Comparison of ENCODE assay signal across 15 cellular contexts in the genomic region with DNA sequence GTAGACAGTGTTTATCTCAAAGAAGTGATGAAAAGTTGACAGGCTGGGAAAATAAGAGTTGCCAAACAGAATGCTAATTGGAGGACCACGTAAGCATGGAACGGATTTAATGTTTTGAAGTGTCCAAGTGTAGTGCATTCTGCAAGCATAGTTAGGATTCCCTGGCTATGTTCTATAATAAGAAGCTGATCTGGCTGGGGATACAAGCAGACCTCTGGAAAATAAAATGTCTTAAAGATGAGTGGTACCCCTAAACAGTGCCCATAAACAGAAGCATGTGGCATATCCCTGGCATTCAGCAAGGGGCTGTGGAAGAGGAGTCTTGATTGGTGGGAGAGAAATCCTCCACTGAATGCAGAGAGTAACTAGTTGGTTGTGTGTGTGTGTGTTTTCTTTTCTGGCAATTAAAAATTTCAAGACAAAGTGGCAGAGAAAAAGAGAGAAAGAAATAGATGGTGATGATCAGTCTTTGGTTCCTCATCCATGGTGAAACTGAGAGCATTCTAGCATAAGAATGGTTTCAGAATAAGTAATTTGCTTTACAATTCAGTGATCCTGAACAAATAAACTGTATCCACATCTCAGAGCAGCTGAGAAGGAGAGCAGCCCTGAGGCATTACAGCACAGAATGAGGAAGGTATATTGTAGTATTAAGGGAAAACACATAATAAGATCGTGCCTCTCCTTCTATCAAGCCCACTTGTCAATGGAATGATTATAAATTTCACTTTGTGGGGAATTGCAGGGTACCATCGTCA. TPM values are rescaled to one million over a fixed set of nuclear protein-coding genes. Genes with fewer than 3 reads are reported as not detected.
DNase-seq lines count a peak whose midpoint lies in the region; ATAC-seq and TF ChIP-seq lines count a peak whose summit lies in the region.
"Had no signal": no experiment of that assay in that cellular context is flagged by ENCODE, and none has a peak within 500 bp of the region (broad histone marks: within the 10 kb centered on the region; RNA-seq: fewer than 3 reads in every experiment).

No MANE protein-coding gene starts in this region.

- no peak overlapping the region for H3K27ac Mint-ChIP-seq in effector memory CD8-positive, alpha-beta T cell
- H3K27ac Mint-ChIP-seq: stimulated activated effector memory CD8-positive, alpha-beta T cell treated with anti-CD3 and anti-CD28 coated beads, Interleukin-12 subunit alpha, Interleukin-12 subunit beta, amount 100 ng/mL, for 72 hours; T-helper 2 cell treated with Interferon-gamma antibody and Interleukin-4, amounts not matched to agents 5 μg/mL and 100 μg/mL, for 36 hours had no signal

- H3K4me3 Mint-ChIP-seq in effector memory CD8-positive, alpha-beta T cell = no peak overlapping the region
- H3K4me3 Mint-ChIP-seq: stimulated activated effector memory CD8-positive, alpha-beta T cell treated with anti-CD3 and anti-CD28 coated beads, Interleukin-12 subunit alpha, Interleukin-12 subunit beta, amount 100 ng/mL, for 72 hours; T-helper 2 cell treated with Interferon-gamma antibody and Interleukin-4, amounts not matched to agents 5 μg/mL and 100 μg/mL, for 36 hours had no signal

- H3K36me3 ChIP-seq in BE2C = no peaks in the 10 kb centered on the region

- peak; percentile 14 for DNase-seq in GM13976 (ENCODE audit: low spot score)
- no peak for DNase-seq in NCI-H2171 (lab: John Stamatoyannopoulos, UW)
- no peak for DNase-seq in activated CD4-positive, alpha-beta T cell treated with anti-CD3 and anti-CD28 coated beads for 1 hour
- no peak for DNase-seq in BE2C
- DNase-seq in effector memory CD8-positive, alpha-beta T cell = no peak
- DNase-seq: effector CD8-positive, alpha-beta T cell; KBM-7; NCI-H146; NCI-H526; psoas muscle had no signal

- peaks cover 0 to 10% of the 10 kb centered on the region in 2 donors for H3K9me3 Mint-ChIP-seq in effector memory CD8-positive, alpha-beta T cell
- H3K9me3 Mint-ChIP-seq: T-helper 2 cell treated with Interferon-gamma antibody and Interleukin-4, amounts not matched to agents 5 μg/mL and 100 μg/mL, for 36 hours had no signal

- no peaks in the 10 kb centered on the region for H3K36me3 Mint-ChIP-seq in effector memory CD8-positive, alpha-beta T cell (ENCODE audit: insufficient read depth)
- H3K36me3 Mint-ChIP-seq: stimulated activated effector memory CD8-positive, alpha-beta T cell treated with anti-CD3 and anti-CD28 coated beads, Interleukin-12 subunit alpha, Interleukin-12 subunit beta, amount 100 ng/mL, for 72 hours had no signal

- H3K9me3 ChIP-seq in BE2C = no peaks in the 10 kb centered on the region
- H3K9me3 ChIP-seq: psoas muscle had no signal

- no peaks in the 10 kb centered on the region for H3K27me3 Mint-ChIP-seq in effector memory CD8-positive, alpha-beta T cell

- peak; percentile 85 for ATAC-seq in GM19468 (IDR thresholded peaks at IDR 0.05; ENCODE audit: extremely low read depth, unreplicated experiment)
- peak; percentile 97 for ATAC-seq in HG02938 (IDR thresholded peaks at IDR 0.05; ENCODE audit: unreplicated experiment)
- ATAC-seq in HG03575 (IDR thresholded peaks at IDR 0.05; ENCODE audit: extremely low read depth, insufficient number of reproducible peaks, low FRiP score, unreplicated experiment) = peak; percentile 61
- no peak for ATAC-seq in effector memory CD8-positive, alpha-beta T cell (replicated peaks)
- ATAC-seq: psoas muscle; stimulated activated effector memory CD8-positive, alpha-beta T cell treated with anti-CD3 and anti-CD28 coated beads, Interleukin-12 subunit alpha, Interleukin-12 subunit beta, amount 100 ng/mL, for 72 hours had no signal

- no peaks in the 10 kb centered on the region for H3K27me3 ChIP-seq in BE2C

- H3K4me1 Mint-ChIP-seq in effector memory CD8-positive, alpha-beta T cell (ENCODE audit: low read depth in 2 of 2) = no peaks in the 10 kb centered on the region
- H3K4me1 Mint-ChIP-seq: stimulated activated effector memory CD8-positive, alpha-beta T cell treated with anti-CD3 and anti-CD28 coated beads, Interleukin-12 subunit alpha, Interleukin-12 subunit beta, amount 100 ng/mL, for 72 hours had no signal

- no peaks in the 10 kb centered on the region for H3K4me1 ChIP-seq in BE2C
- H3K4me1 ChIP-seq: psoas muscle had no signal

- in situ Hi-C loops in GM13976 (cut with MboI; ENCODE audit: low sequenced_read_pairs, unreplicated experiment) = no loop called here

- no peak for TF ChIP-seq CTCF in GM13976 (IDR thresholded peaks at IDR 0.05; ENCODE audit: borderline replicate concordance, control extremely low read depth, extremely low read depth, insufficient read depth, missing control alignments)
- no peak for TF ChIP-seq CTCF in BE2C (IDR thresholded peaks at IDR 0.05; ENCODE audit: low read depth, low read length)

- no peak overlapping the region for H3K4me3 ChIP-seq in BE2C (ENCODE audit: low read depth, low read length)
- H3K4me3 ChIP-seq: psoas muscle had no signal

RNA-seq across cellular contexts. Expression of a gene that starts 17.2 kb away (rescaled TPM):
- polyA plus RNA-seq in BE2C (2012; ENCODE audit: insufficient read depth, insufficient read length, low read depth) = 0.23 TPM
